17 cellular contexts compared by ENCODE assay signal in the genomic region with DNA sequence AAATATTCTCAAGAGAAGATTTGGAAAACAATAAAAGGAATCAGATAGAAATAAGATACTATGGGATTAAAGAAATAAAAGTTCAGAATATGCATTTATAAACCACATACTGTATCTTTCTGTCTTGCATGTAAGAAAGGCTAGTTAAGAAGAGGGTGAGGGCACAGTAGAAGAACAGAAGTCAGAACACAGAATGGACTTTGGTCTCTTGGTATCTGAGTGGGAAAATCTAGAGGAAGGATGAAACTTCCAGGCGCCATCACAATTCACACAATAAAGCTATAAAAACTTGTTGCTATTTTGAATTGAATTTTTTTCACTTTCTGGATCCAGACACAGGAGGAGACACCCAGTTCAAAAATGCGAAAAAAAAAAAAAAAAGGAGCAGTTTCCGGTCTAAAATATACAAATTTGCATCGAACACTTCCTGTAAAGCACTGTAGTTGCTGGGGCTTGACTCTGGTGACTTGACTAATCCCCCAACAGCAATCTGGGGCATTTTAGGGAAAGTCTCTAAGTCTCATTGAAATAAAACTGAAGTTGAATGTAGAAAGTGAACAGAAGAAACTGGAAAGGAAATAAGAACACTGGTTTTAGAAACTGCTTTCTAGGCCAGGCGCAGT. TPM values are rescaled to one million over a fixed set of nuclear protein-coding genes. Genes with fewer than 3 reads are reported as not detected.
A peak's percentile ranks its signal among the peaks of the same experiment; 100 is the strongest.
DNase-seq lines count a peak whose midpoint lies in the region; ATAC-seq, FAIRE-seq and TF ChIP-seq lines count a peak whose summit lies in the region.
"Had no signal": no experiment of that assay in that cellular context is flagged by ENCODE, and none has a peak within 500 bp of the region (broad histone marks: within the 10 kb centered on the region; RNA-seq: fewer than 3 reads in every experiment).

No MANE protein-coding gene starts in this region.

- H3K36me3 ChIP-seq in GM23248 (ENCODE audit: low read depth), result peaks cover 37% of the 10 kb centered on the region
- H3K36me3 ChIP-seq in WERI-Rb-1, result peaks cover 42% of the 10 kb centered on the region

- 0 out of 2 replicates have a peak, but pooled peaks cover 5% of the 10 kb centered on the region for H3F3A ChIP-seq in GM23248 (ENCODE audit: insufficient read depth)

- peaks cover 12% of the 10 kb centered on the region for H3K36me3 Mint-ChIP-seq in memory B cell
- peaks cover 0 to 65% (median 17%) of the 10 kb centered on the region in 3 donors for H3K36me3 Mint-ChIP-seq in naive thymus-derived CD8-positive, alpha-beta T cell

- no peaks in the 10 kb centered on the region for H3K9me3 Mint-ChIP-seq in memory B cell
- H3K9me3 Mint-ChIP-seq in naive thymus-derived CD8-positive, alpha-beta T cell, result no peaks in the 10 kb centered on the region
- H3K9me3 Mint-ChIP-seq: activated naive CD8-positive, alpha-beta T cell treated with anti-CD3 and anti-CD28 coated beads, Interleukin-2, amount 50 U/mL, for 24 hours; dendritic cell treated with granulocyte-macrophage colony-stimulating factor and Interleukin-4, amounts not matched to agents 40 ng/mL and 50 ng/mL, for 4 days had no signal

- no peaks in the 10 kb centered on the region for H3K79me2 ChIP-seq in GM23248 (ENCODE audit: insufficient read depth)
- H3K79me2 ChIP-seq: parathyroid adenoma had no signal

- POLR2A ChIA-PET in naive thymus-derived CD8-positive, alpha-beta T cell (lab: Charles Lee), result interaction anchor here (0.6 to 1.0 kb wide), 2 partner anchors 9 to 1114 kb away, joined by 3 to 4 read pairs; no protein-coding TSS in a partner anchor

- no peaks in the 10 kb centered on the region for H3K9me2 ChIP-seq in GM23248 (ENCODE audit: insufficient read depth)

- H3K27ac ChIP-seq in GM23248 (no peak overlapping the region), WERI-Rb-1 (no peak overlapping the region)
- H3K27ac ChIP-seq: parathyroid adenoma, SJSA1 had no signal

- DNase-seq in memory B cell (ENCODE audit: low spot score in 2 of 2) (peak in 1 of 2 donors; percentile 25), GM23248 (no peak), D721Med (ENCODE audit: insufficient read length, low spot score) (no peak), WERI-Rb-1 (no peak)
- DNase-seq in naive thymus-derived CD8-positive, alpha-beta T cell, result no peak
- DNase-seq: activated CD4-positive, alpha-beta T cell treated with anti-CD3 and anti-CD28 coated beads, Interleukin-2, amount 50 U/mL, for 1 hour; activated naive CD8-positive, alpha-beta T cell treated with anti-CD3 and anti-CD28 coated beads, Interleukin-2, amount 50 U/mL, for 24 hours; foreskin fibroblast; left ventricle myocardium superior; stimulated activated CD4-positive, alpha-beta T cell treated with anti-CD3 and anti-CD28 coated beads, Interleukin-4, amount 100 ng/mL, for 1 hour; substantia nigra had no signal

- no peak overlapping the region for H3K9ac ChIP-seq in GM23248
- H3K9ac ChIP-seq: parathyroid adenoma had no signal

- peaks cover 13% of the 10 kb centered on the region for H3K4me1 Mint-ChIP-seq in memory B cell
- peaks cover 0 to 2% (median 0%) of the 10 kb centered on the region in 4 donors for H3K4me1 Mint-ChIP-seq in naive thymus-derived CD8-positive, alpha-beta T cell
- H3K4me1 Mint-ChIP-seq: activated naive CD8-positive, alpha-beta T cell treated with anti-CD3 and anti-CD28 coated beads, Interleukin-2, amount 50 U/mL, for 24 hours had no signal

- ATAC-seq in GM18861 (IDR thresholded peaks at IDR 0.05; ENCODE audit: unreplicated experiment), result peak; percentile 72
- ATAC-seq in GM21528 (IDR thresholded peaks at IDR 0.05; ENCODE audit: low FRiP score, unreplicated experiment), result peak; percentile 82
- ATAC-seq in HG03103 (IDR thresholded peaks at IDR 0.05; ENCODE audit: low read depth, unreplicated experiment), result peak; percentile 82
- peak; percentile 98 for ATAC-seq in memory B cell (ENCODE audit: low read depth)
- ATAC-seq in naive thymus-derived CD8-positive, alpha-beta T cell, result no peak
- ATAC-seq: activated naive CD8-positive, alpha-beta T cell treated with anti-CD3 and anti-CD28 coated beads, Interleukin-2, amount 50 U/mL, for 24 hours; left ventricle myocardium superior had no signal

- no peaks in the 10 kb centered on the region for H3K27me3 Mint-ChIP-seq in memory B cell
- no peaks in the 10 kb centered on the region for H3K27me3 Mint-ChIP-seq in naive thymus-derived CD8-positive, alpha-beta T cell
- H3K27me3 Mint-ChIP-seq: activated naive CD8-positive, alpha-beta T cell treated with anti-CD3 and anti-CD28 coated beads, Interleukin-2, amount 50 U/mL, for 24 hours; dendritic cell treated with granulocyte-macrophage colony-stimulating factor and Interleukin-4, amounts not matched to agents 40 ng/mL and 50 ng/mL, for 4 days had no signal

- H3K9me3 ChIP-seq in GM23248 (ENCODE audit: low read depth) (no peaks in the 10 kb centered on the region), WERI-Rb-1 (ENCODE audit: severe bottlenecking) (no peaks in the 10 kb centered on the region)
- H3K9me3 ChIP-seq: SJSA1 had no signal

- H3K27me3 ChIP-seq in GM23248 (replicated peaks; ENCODE audit: insufficient read depth) (no peaks in the 10 kb centered on the region), WERI-Rb-1 (ENCODE audit: insufficient read depth, low read depth, severe bottlenecking) (no peaks in the 10 kb centered on the region)
- H3K27me3 ChIP-seq: SJSA1 had no signal

- in situ Hi-C loops in GM23248 (cut with MboI), result no loop called here

- H3K27ac Mint-ChIP-seq in memory B cell, result no peak overlapping the region
- H3K27ac Mint-ChIP-seq in naive thymus-derived CD8-positive, alpha-beta T cell, result peak overlapping the region in 2 of 10 donors; percentile 25 to 27
- H3K27ac Mint-ChIP-seq: activated naive CD8-positive, alpha-beta T cell treated with anti-CD3 and anti-CD28 coated beads, Interleukin-2, amount 50 U/mL, for 24 hours; dendritic cell treated with granulocyte-macrophage colony-stimulating factor and Interleukin-4, amounts not matched to agents 40 ng/mL and 50 ng/mL, for 4 days had no signal

- peak overlapping the region; percentile 14 for H3K4me3 Mint-ChIP-seq in memory B cell
- no peak overlapping the region for H3K4me3 Mint-ChIP-seq in naive thymus-derived CD8-positive, alpha-beta T cell
- H3K4me3 Mint-ChIP-seq: activated naive CD8-positive, alpha-beta T cell treated with anti-CD3 and anti-CD28 coated beads, Interleukin-2, amount 50 U/mL, for 24 hours; dendritic cell treated with granulocyte-macrophage colony-stimulating factor and Interleukin-4, amounts not matched to agents 40 ng/mL and 50 ng/mL, for 4 days had no signal

- no peak overlapping the region for H3K4me2 ChIP-seq in GM23248 (ENCODE audit: unreplicated experiment)

- H4K20me1 ChIP-seq in GM23248 (ENCODE audit: insufficient read depth), result no peaks in the 10 kb centered on the region

- no peak for FAIRE-seq in D721Med (lab: Jason Lieb, UNC)

- WGBS in GM23248 (ENCODE audit: low coverage in 1 of 2, low lambda C conversion rate in 2 of 2, missing lambda C conversion rate in 2 of 2), 2 experiments, result 71 to 76% methylated on average over 5 of the region's 5 CpGs

- no peak overlapping the region for H2AFZ ChIP-seq in GM23248
- H2AFZ ChIP-seq: parathyroid adenoma had no signal

- H3K4me3 ChIP-seq in GM23248 (no peak overlapping the region), WERI-Rb-1 (ENCODE audit: low read depth, low read length) (no peak overlapping the region)
- H3K4me3 ChIP-seq: SJSA1 had no signal

- TF ChIP-seq CTCF in D721Med (IDR thresholded peaks at IDR 0.05; ENCODE audit: insufficient read depth, missing control alignments) (no peak), WERI-Rb-1 (IDR thresholded peaks at IDR 0.05; ENCODE audit: low read depth, low read length) (no peak)

- H3K4me1 ChIP-seq in GM23248 (ENCODE audit: insufficient read depth), result no peaks in the 10 kb centered on the region
- H3K4me1 ChIP-seq: parathyroid adenoma had no signal

RNA-seq across cellular contexts. Expression of a gene that starts 8.1 kb away (rescaled TPM):
- total RNA-seq in GM23248 (2014; rRNA removed; shearing (Covaris generic)), result 45.1 and 56.4 TPM in 2 replicates
- polyA plus RNA-seq in GM23248 (2016; fragmentation: Nextera tagmentation; extraction: Ambion mirVana), result 34.3 and 35.7 TPM in 2 replicates
- total RNA-seq in naive thymus-derived CD8-positive, alpha-beta T cell, result 10 to 100 TPM; 81.0 to 82.4 TPM
- polyA plus RNA-seq in naive thymus-derived CD8-positive, alpha-beta T cell, result 10 to 100 TPM; 63.1 to 87.9 (median 63.4) TPM

RNA-seq across cellular contexts. Expression of a gene that starts 41.8 kb away (rescaled TPM):
- total RNA-seq in GM23248 (2014; rRNA removed; shearing (Covaris generic)), result 34.2 and 68.8 TPM in 2 replicates
- polyA plus RNA-seq in GM23248 (2016; fragmentation: Nextera tagmentation; extraction: Ambion mirVana), result 69.5 and 76.2 TPM in 2 replicates
- 10 to 100 TPM; 55.5 to 66.0 TPM for total RNA-seq in naive thymus-derived CD8-positive, alpha-beta T cell
- polyA plus RNA-seq in naive thymus-derived CD8-positive, alpha-beta T cell, result 10 to 100 TPM; 71.7 to 91.9 (median 78.3) TPM

RNA-seq across cellular contexts. Expression of a gene that starts 46.7 kb away (rescaled TPM):
- total RNA-seq in GM23248 (2014; rRNA removed; shearing (Covaris generic)), result not detected in 2 replicates
- not detected in 2 replicates for polyA plus RNA-seq in GM23248 (2016; fragmentation: Nextera tagmentation; extraction: Ambion mirVana)
- total RNA-seq in naive thymus-derived CD8-positive, alpha-beta T cell, result 1 to 10 TPM; 1.6 to 1.8 TPM
- polyA plus RNA-seq in naive thymus-derived CD8-positive, alpha-beta T cell, result not detected
- total RNA-seq: left ventricle myocardium superior, SJSA1 had no signal

RNA-seq across cellular contexts. Expression of a gene that starts 58.4 kb away (rescaled TPM):
- total RNA-seq in GM23248 (2014; rRNA removed; shearing (Covaris generic)), result not detected in 2 replicates
- polyA plus RNA-seq in GM23248 (2016; fragmentation: Nextera tagmentation; extraction: Ambion mirVana), result not detected in 2 replicates
- total RNA-seq in naive thymus-derived CD8-positive, alpha-beta T cell, result not detected
- not detected for polyA plus RNA-seq in naive thymus-derived CD8-positive, alpha-beta T cell
- total RNA-seq: SJSA1 had no signal

Comparison
In these comparisons a context has a peak if more than half of its experiments do, and no peak if none do; other contexts are left out.
1. ATAC-seq: peak in GM18861 (single experiment), GM21528 (single experiment), HG03103 (single experiment) and memory B cell (single experiment); none in naive thymus-derived CD8-positive, alpha-beta T cell (0 of 2).